Comparison of ENCODE assay signal across 13 cellular contexts in genomic region chr9:116151966-116152381, GRCh38. TPM values are rescaled to one million over a fixed set of nuclear protein-coding genes. Genes with fewer than 3 reads are reported as not detected.
DNase-seq lines count a peak whose midpoint lies in the region; ATAC-seq and TF ChIP-seq lines count a peak whose summit lies in the region.
"Had no signal": no experiment of that assay in that cellular context is flagged by ENCODE, and none has a peak within 500 bp of the region (broad histone marks: within the 10 kb centered on the region; RNA-seq: fewer than 3 reads in every experiment).

No MANE protein-coding gene starts in this region.

- H3K4me2 ChIP-seq in PC-3 (ENCODE audit: low read length) (peak overlapping the region; percentile 60; the same call in 1 of the 2 replicates), neural progenitor cell (no peak overlapping the region)

- H2AFZ ChIP-seq in PC-3 (ENCODE audit: low read length) (peak overlapping the region; percentile 38; the same call in 1 of the 2 replicates), neural progenitor cell (replicated peaks) (no peak overlapping the region)

- H3K9me3 ChIP-seq in PC-3 (ENCODE audit: low read length) (no peaks in the 10 kb centered on the region), neural progenitor cell (ENCODE audit: low read depth) (no peaks in the 10 kb centered on the region)
- H3K9me3 ChIP-seq: HAP-1, transverse colon had no signal

- peak; percentile 98 for DNase-seq in AG10803 (ENCODE audit: low read depth)
- DNase-seq in PC-3: peak; percentile 50
- peak; percentile 49 for DNase-seq in dermis blood vessel endothelial cell
- DNase-seq in neural progenitor cell (ENCODE audit: low spot score): no peak
- no peak for DNase-seq in AG08396 (ENCODE audit: low spot score)
- DNase-seq in stimulated activated CD4-positive, alpha-beta T cell treated with anti-CD3 and anti-CD28 coated beads, Interleukin-4, amount 100 ng/mL, for 4 hours: no peak
- no peak for DNase-seq in anterior cingulate cortex (lab: John Stamatoyannopoulos, UW)
- DNase-seq in NK-92 (lab: John Stamatoyannopoulos, UW; ENCODE audit: unreplicated experiment): no peak
- DNase-seq: NCI-H2171, transverse colon had no signal

- H3K4me3 ChIP-seq in AG10803 (ENCODE audit: low read length): peak overlapping the region; percentile 15; the same call in 1 of the 2 replicates
- H3K4me3 ChIP-seq in PC-3 (ENCODE audit: low read length): 0 out of 2 replicates have a peak overlapping the region, but pooled peaks have one; percentile 9
- H3K4me3 ChIP-seq in neural progenitor cell: no peak overlapping the region
- H3K4me3 ChIP-seq: HAP-1, skin epidermis, transverse colon had no signal

- CTCF ChIA-PET in PC-3 (lab: Charles Lee): no interaction called here

- H3K27ac ChIP-seq in PC-3 (ENCODE audit: low read length) (peak overlapping the region; percentile 34), neural progenitor cell (no peak overlapping the region)

- no peaks in the 10 kb centered on the region for H3K36me3 ChIP-seq in PC-3 (ENCODE audit: low read depth, low read length)
- no peaks in the 10 kb centered on the region for H3K36me3 ChIP-seq in neural progenitor cell
- H3K36me3 ChIP-seq: HAP-1, transverse colon had no signal

- H3K4me1 Mint-ChIP-seq in neural progenitor cell: peaks cover 39% of the 10 kb centered on the region

- H3K79me2 ChIP-seq in PC-3 (ENCODE audit: low read length) (no peaks in the 10 kb centered on the region), neural progenitor cell (ENCODE audit: low read depth) (no peaks in the 10 kb centered on the region)

- H3K27me3 ChIP-seq in PC-3 (ENCODE audit: low read length) (no peaks in the 10 kb centered on the region), neural progenitor cell (peaks cover 48% of the 10 kb centered on the region)

- H3K4me1 ChIP-seq in PC-3 (ENCODE audit: insufficient read depth, low read length): peaks cover 18% of the 10 kb centered on the region
- H3K4me1 ChIP-seq in neural progenitor cell: peaks cover 31% of the 10 kb centered on the region
- H3K4me1 ChIP-seq: HAP-1 had no signal

- no peaks in the 10 kb centered on the region for H4K20me1 ChIP-seq in PC-3 (ENCODE audit: low read length)
- peaks cover 19% of the 10 kb centered on the region for H4K20me1 ChIP-seq in neural progenitor cell (ENCODE audit: low read depth)

- H3K4me3 Mint-ChIP-seq in neural progenitor cell: peak overlapping the region; percentile 27

- H3K9me3 Mint-ChIP-seq in neural progenitor cell: no peaks in the 10 kb centered on the region

- H3K9ac ChIP-seq in PC-3 (ENCODE audit: low read length) (no peak overlapping the region), neural progenitor cell (no peak overlapping the region)

- no peak overlapping the region for H3K27ac Mint-ChIP-seq in neural progenitor cell

- peaks cover 27% of the 10 kb centered on the region for H3K27me3 Mint-ChIP-seq in neural progenitor cell (ENCODE audit: insufficient read depth, low read depth)

- no peaks in the 10 kb centered on the region for H3K9me2 ChIP-seq in PC-3 (replicated peaks; ENCODE audit: low read length)

- H3F3A ChIP-seq in PC-3 (ENCODE audit: low read length, unreplicated experiment): no peaks in the 10 kb centered on the region
- H3F3A ChIP-seq in neural progenitor cell (ENCODE audit: low read depth): peaks cover 28% of the 10 kb centered on the region

- intact Hi-C loops in PC-3 (cut with micrococcal nuclease): loop anchor here (5.0 kb wide), 2 partner anchors 460 to 560 kb away; no protein-coding TSS in a partner anchor

- no TSS peak for BruUV-seq in PC-3 (replicated peaks; lab: Mats Ljungman, UMichigan)

- ATAC-seq in PC-3: no peak
- ATAC-seq: Panc1 had no signal

- H3K36me3 Mint-ChIP-seq in neural progenitor cell: no peaks in the 10 kb centered on the region

- POLR2A ChIA-PET in PC-3 (lab: Charles Lee; ENCODE audit: unreplicated experiment): no interaction called here

- TF ChIP-seq CTCF in AG10803 (conservative IDR thresholded peaks at IDR 0.05; ENCODE audit: low read length) (no peak), PC-3 (conservative IDR thresholded peaks at IDR 0.05; ENCODE audit: low read depth, low read length) (no peak), neural progenitor cell (IDR thresholded peaks at IDR 0.05) (no peak)

RNA-seq across cellular contexts. Expression of gene PAPPA, which starts 1.6 kb away (rescaled TPM):
- total RNA-seq in PC-3 (2014; rRNA removed): not detected in 2 replicates
- 0.19 and 0.34 TPM in 2 replicates for total RNA-seq in dermis blood vessel endothelial cell
- 0.15 and 0.65 TPM in 2 replicates for total RNA-seq in neural progenitor cell (ENCODE audit: low replicate concordance)

Comparison
In these comparisons a context has a peak if more than half of its experiments do, and no peak if none do; other contexts are left out.
1. DNase-seq: peak in AG10803 (single experiment), PC-3 (single experiment) and dermis blood vessel endothelial cell (single experiment); none in neural progenitor cell (single experiment), AG08396 (single experiment), stimulated activated CD4-positive, alpha-beta T cell treated with anti-CD3 and anti-CD28 coated beads, Interleukin-4, amount 100 ng/mL, for 4 hours (0 of 2), anterior cingulate cortex (0 of 58) and NK-92 (single experiment).